Comparison of ENCODE assay signal across 11 cellular contexts in the genomic region with DNA sequence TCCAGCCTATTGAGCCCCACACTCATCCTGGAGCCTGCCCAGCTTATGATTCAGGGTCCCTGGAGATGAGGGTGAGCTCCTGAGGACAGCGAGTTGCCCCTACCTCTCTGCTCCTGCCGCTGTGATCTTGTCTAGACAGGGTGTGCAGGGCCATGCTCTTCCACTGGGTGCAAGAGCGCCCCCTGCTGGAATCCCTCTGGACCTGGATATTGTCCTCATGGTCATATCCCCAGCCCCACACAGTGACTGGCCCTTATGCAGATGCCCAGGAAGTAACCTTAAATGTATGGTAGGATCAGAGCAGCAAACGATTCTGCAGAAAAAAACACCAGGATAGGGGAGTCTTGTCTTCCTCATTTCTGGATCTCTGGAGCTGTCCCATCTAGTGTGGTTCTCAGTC. TPM values are rescaled to one million over a fixed set of nuclear protein-coding genes. Genes with fewer than 3 reads are reported as not detected.
DNase-seq lines count a peak whose midpoint lies in the region; ATAC-seq, FAIRE-seq and TF ChIP-seq lines count a peak whose summit lies in the region.
"Not testable (repeated sequence)": the region's sequence is repeated elsewhere in the genome, so short reads cannot be mapped to it uniquely, and the experiment has no call there.
"Had no signal": no experiment of that assay in that cellular context is flagged by ENCODE, and none has a peak within 500 bp of the region (broad histone marks: within the 10 kb centered on the region; RNA-seq: fewer than 3 reads in every experiment).

No MANE protein-coding gene starts in this region.

- not testable (repeated sequence) for H3K4me3 Mint-ChIP-seq in activated T-cell treated with anti-CD3 and anti-CD28 coated beads, Interleukin-2, amount 50 U/mL, for 72 hours; progenitor cell of endocrine pancreas (ENCODE audit: low read depth)

- BruUV-seq in A673 (replicated peaks; lab: Mats Ljungman, UMichigan); endothelial cell of umbilical vein (replicated peaks; lab: Mats Ljungman, UMichigan): not testable (repeated sequence)

- H3K4me1 Mint-ChIP-seq in activated T-cell treated with anti-CD3 and anti-CD28 coated beads, Interleukin-2, amount 50 U/mL, for 72 hours (ENCODE audit: low read depth), result peaks cover 17% of the 10 kb centered on the region
- H3K4me1 Mint-ChIP-seq in progenitor cell of endocrine pancreas (ENCODE audit: low read depth), result peaks cover 14% of the 10 kb centered on the region

- ATAC-seq in activated T-cell treated with anti-CD3 and anti-CD28 coated beads, Interleukin-2, amount 50 U/mL, for 72 hours (replicated peaks in 1 of 2), result peak; percentile 80 to 88

- H3K27ac Mint-ChIP-seq in activated T-cell treated with anti-CD3 and anti-CD28 coated beads, Interleukin-2, amount 50 U/mL, for 72 hours; progenitor cell of endocrine pancreas: not testable (repeated sequence)

- dilution Hi-C loops in endothelial cell of umbilical vein (cut with MboI; ENCODE audit: extremely low pct_ligation_motif_present, low sequenced_read_pairs), result not testable (repeated sequence)

- intact Hi-C loops in A673 (cut with micrococcal nuclease; ENCODE audit: unreplicated experiment); endothelial cell of umbilical vein (cut with micrococcal nuclease): not testable (repeated sequence)

- CTCF ChIA-PET in A673 (lab: Charles Lee); endothelial cell of umbilical vein (lab: Charles Lee): not testable (repeated sequence)

- DNase-seq in A673 (ENCODE audit: low spot score), result peak; percentile 19
- not testable (repeated sequence) for DNase-seq in GM10266 (ENCODE audit: extremely low spot score); kidney epithelial cell (ENCODE audit: low read depth); progenitor cell of endocrine pancreas (ENCODE audit: low spot score, unreplicated experiment)
- DNase-seq in LHCN-M2 (ENCODE audit: low read depth), result peak; percentile 24
- DNase-seq in SK-MEL-5 (ENCODE audit: low read depth, low spot score), result peak; percentile 75
- DNase-seq in activated T-cell treated with anti-CD3 and anti-CD28 coated beads, Interleukin-2, amount 50 U/mL, for 72 hours, result peak; percentile 12 to 20
- peak; percentile 9 for DNase-seq in endothelial cell of umbilical vein (ENCODE audit: low read depth, low spot score)

- TF ChIP-seq CTCF in A673 (conservative IDR thresholded peaks at IDR 0.05; ENCODE audit: low read depth, low read length) (peak; percentile 56), GM10266 (IDR thresholded peaks at IDR 0.05; ENCODE audit: control insufficient read depth, insufficient read depth, low read depth, missing control alignments) (peak; percentile 48), endothelial cell of umbilical vein (IDR thresholded peaks at IDR 0.05; ENCODE audit: extremely low read depth in 1 of 2, insufficient read depth in 1 of 2, low read depth in 1 of 2, low read length in 2 of 2) (peak; percentile 42 to 44), kidney epithelial cell (IDR thresholded peaks at IDR 0.05; ENCODE audit: insufficient read depth, low read length, poor library complexity, severe bottlenecking) (peak; percentile 34), progenitor cell of endocrine pancreas (IDR thresholded peaks at IDR 0.05; ENCODE audit: unreplicated experiment) (peak; percentile 33)

- POLR2A ChIA-PET in A673 (lab: Charles Lee; ENCODE audit: low non-redundant PET); endothelial cell of umbilical vein (lab: Charles Lee): not testable (repeated sequence)

- FAIRE-seq in endothelial cell of umbilical vein (lab: Jason Lieb, UNC), result peak; percentile 97

- H3K36me3 Mint-ChIP-seq in activated T-cell treated with anti-CD3 and anti-CD28 coated beads, Interleukin-2, amount 50 U/mL, for 72 hours (ENCODE audit: insufficient read depth in 2 of 2); progenitor cell of endocrine pancreas (ENCODE audit: insufficient read depth): not testable (repeated sequence)

- H3K79me2 ChIP-seq in endothelial cell of umbilical vein (ENCODE audit: control insufficient read depth, insufficient read depth, low read length), result not testable (repeated sequence)

- TF ChIP-seq POLR2A in endothelial cell of umbilical vein (IDR thresholded peaks at IDR 0.05; ENCODE audit: low read depth, low read length), result not testable (repeated sequence)

- in situ Hi-C loops in SK-MEL-5 (cut with HindIII; ENCODE audit: low pct_unique_long_range_greater_than_20kb, low sequenced_read_pairs), result not testable (repeated sequence)

- H3K27ac ChIP-seq in A673 (ENCODE audit: low read depth, low read length, poor library complexity, severe bottlenecking); endothelial cell of umbilical vein (ENCODE audit: insufficient read depth, low read depth, low read length): not testable (repeated sequence)

- not testable (repeated sequence) for H3K27me3 Mint-ChIP-seq in activated T-cell treated with anti-CD3 and anti-CD28 coated beads, Interleukin-2, amount 50 U/mL, for 72 hours (ENCODE audit: low read depth)
- peaks cover 19% of the 10 kb centered on the region for H3K27me3 Mint-ChIP-seq in progenitor cell of endocrine pancreas

- not testable (repeated sequence) for H4K20me1 ChIP-seq in endothelial cell of umbilical vein (replicated peaks; ENCODE audit: control insufficient read depth, extremely low read depth, insufficient read depth, low read length)

- H3K36me3 ChIP-seq in A673 (ENCODE audit: insufficient read depth, low read length, poor library complexity, severe bottlenecking); endothelial cell of umbilical vein (ENCODE audit: control insufficient read depth in 2 of 2, extremely low read depth in 1 of 2, insufficient read depth in 2 of 2, low read length in 2 of 2); kidney epithelial cell (ENCODE audit: control insufficient read depth, insufficient read depth, low read length): not testable (repeated sequence)

- H3K4me1 ChIP-seq in A673 (ENCODE audit: insufficient read depth, low read length, poor library complexity, severe bottlenecking); endothelial cell of umbilical vein (ENCODE audit: control insufficient read depth, extremely low read depth, insufficient read depth, low read length): not testable (repeated sequence)

- not testable (repeated sequence) for H3K9me1 ChIP-seq in endothelial cell of umbilical vein (replicated peaks; ENCODE audit: control insufficient read depth, extremely low read depth, insufficient read depth, low read length)

- not testable (repeated sequence) for H3K4me3 ChIP-seq in A673 (ENCODE audit: low read depth, low read length, poor library complexity, severe bottlenecking); endothelial cell of umbilical vein (replicated peaks in 1 of 3; ENCODE audit: insufficient read depth in 1 of 3, low read depth in 1 of 3, low read length in 3 of 3); kidney epithelial cell (ENCODE audit: low read depth, low read length)

- H3K9ac ChIP-seq in endothelial cell of umbilical vein (replicated peaks; ENCODE audit: extremely low read depth, insufficient read depth, low read length), result not testable (repeated sequence)

- H2AFZ ChIP-seq in endothelial cell of umbilical vein (ENCODE audit: low read depth, low read length), result not testable (repeated sequence)

- H3K9me3 Mint-ChIP-seq in activated T-cell treated with anti-CD3 and anti-CD28 coated beads, Interleukin-2, amount 50 U/mL, for 72 hours; progenitor cell of endocrine pancreas (ENCODE audit: low read depth): not testable (repeated sequence)

- H3K4me2 ChIP-seq in endothelial cell of umbilical vein (ENCODE audit: insufficient read depth, low read length), result not testable (repeated sequence)

- not testable (repeated sequence) for H3K27me3 ChIP-seq in A673 (replicated peaks; ENCODE audit: insufficient read depth, low read depth, low read length, poor library complexity); endothelial cell of umbilical vein (ENCODE audit: control insufficient read depth in 2 of 2, insufficient read depth in 2 of 2, low read length in 2 of 2); kidney epithelial cell (ENCODE audit: control insufficient read depth, insufficient read depth, low read length)

- H3K9me3 ChIP-seq in A673 (ENCODE audit: low read depth, low read length, poor library complexity, severe bottlenecking); endothelial cell of umbilical vein (replicated peaks; ENCODE audit: control insufficient read depth, insufficient read depth, low read length): not testable (repeated sequence)

RNA-seq across cellular contexts. Expression of gene AP1B1, which starts 24.4 kb away (rescaled TPM):
- total RNA-seq in A673 (2021), result 68.1 and 75.2 TPM in 2 replicates
- total RNA-seq in LHCN-M2 (2014; rRNA removed), result 64.1 and 65.5 TPM in 2 replicates
- polyA plus RNA-seq in LHCN-M2 (2012), result 60.3 TPM
- total RNA-seq in SK-MEL-5 (2014; rRNA removed; shearing (Covaris generic)), result 73.3 and 83.8 TPM in 2 replicates
- polyA plus RNA-seq in SK-MEL-5 (2015; cell fraction: cytosol; rRNA removed), result 95.0 and 122 TPM in 2 replicates
- 49.9 and 51.6 TPM in 2 replicates for polyA plus RNA-seq in SK-MEL-5 (2015; cell fraction: nucleus; rRNA removed)
- total RNA-seq in activated T-cell treated with anti-CD3 and anti-CD28 coated beads, Interleukin-2, amount 50 U/mL, for 72 hours, result 10 to 100 TPM; 57.9 to 59.8 TPM
- total RNA-seq in endothelial cell of umbilical vein, result 102 and 107 TPM in 2 replicates
- 131 and 188 TPM in 2 replicates for polyA plus RNA-seq in endothelial cell of umbilical vein
- 80.3 and 85.9 TPM in 2 replicates for polyA plus RNA-seq in endothelial cell of umbilical vein (2011; cell fraction: cytosol; rRNA removed)
- polyA plus RNA-seq in endothelial cell of umbilical vein (2011; cell fraction: nucleus; rRNA removed), result 129 and 131 TPM in 2 replicates
- 84.9 and 85.8 TPM in 2 replicates for polyA plus RNA-seq in endothelial cell of umbilical vein (2012)
- 178 and 221 TPM in 2 replicates for polyA minus RNA-seq in endothelial cell of umbilical vein
- 46.8 TPM for polyA minus RNA-seq in endothelial cell of umbilical vein (2011; cell fraction: cytosol; rRNA and poly(A)+ RNA removed)
- 73.2 and 80.7 TPM in 2 replicates for polyA minus RNA-seq in endothelial cell of umbilical vein (2011; cell fraction: nucleus; rRNA and poly(A)+ RNA removed)
- 65.2 and 71.6 TPM in 2 replicates for total RNA-seq in kidney epithelial cell
- 59.6 and 60.3 TPM in 2 replicates for total RNA-seq in progenitor cell of endocrine pancreas

RNA-seq across cellular contexts. Expression of gene RFPL1, which starts 25.6 kb away (rescaled TPM):
- not detected in 2 replicates for total RNA-seq in A673 (2021)
- not detected in 2 replicates for total RNA-seq in LHCN-M2 (2014; rRNA removed)
- polyA plus RNA-seq in LHCN-M2 (2012), result 0.05 TPM
- total RNA-seq in SK-MEL-5 (2014; rRNA removed; shearing (Covaris generic)), result not detected in 2 replicates
- polyA plus RNA-seq in SK-MEL-5 (2015; cell fraction: cytosol; rRNA removed), result not detected in 2 replicates
- polyA plus RNA-seq in SK-MEL-5 (2015; cell fraction: nucleus; rRNA removed), result not detected in 2 replicates
- total RNA-seq in activated T-cell treated with anti-CD3 and anti-CD28 coated beads, Interleukin-2, amount 50 U/mL, for 72 hours, result not detected
- not detected in 2 replicates for total RNA-seq in endothelial cell of umbilical vein
- polyA plus RNA-seq in endothelial cell of umbilical vein, result not detected in 2 replicates
- not detected in 2 replicates for polyA plus RNA-seq in endothelial cell of umbilical vein (2011; cell fraction: cytosol; rRNA removed)
- not detected in 2 replicates for polyA plus RNA-seq in endothelial cell of umbilical vein (2011; cell fraction: nucleus; rRNA removed)
- not detected in 2 replicates for polyA plus RNA-seq in endothelial cell of umbilical vein (2012)
- polyA minus RNA-seq in endothelial cell of umbilical vein, result not detected in 2 replicates
- not detected for polyA minus RNA-seq in endothelial cell of umbilical vein (2011; cell fraction: cytosol; rRNA and poly(A)+ RNA removed)
- not detected in 2 replicates for polyA minus RNA-seq in endothelial cell of umbilical vein (2011; cell fraction: nucleus; rRNA and poly(A)+ RNA removed)
- total RNA-seq in kidney epithelial cell, result not detected in 2 replicates
- 0.22 TPM in 1 of 2 replicates, not detected in the other for total RNA-seq in progenitor cell of endocrine pancreas
- total RNA-seq: cardiac septum, G401, left cardiac atrium had no signal
